30 cellular contexts compared by ENCODE assay signal in genomic region chr2:101133492-101134101, GRCh38. TPM values are rescaled to one million over a fixed set of nuclear protein-coding genes. Genes with fewer than 3 reads are reported as not detected.
DNase-seq lines count a peak whose midpoint lies in the region; ATAC-seq and TF ChIP-seq lines count a peak whose summit lies in the region.
"Had no signal": no experiment of that assay in that cellular context is flagged by ENCODE, and none has a peak within 500 bp of the region (broad histone marks: within the 10 kb centered on the region; RNA-seq: fewer than 3 reads in every experiment).

No MANE protein-coding gene starts in this region.

- H3K18ac ChIP-seq in trophoblast cell (ENCODE audit: low read length) = no peak overlapping the region

- POLR2A ChIA-PET in Panc1 (lab: Charles Lee) = no interaction called here

- H3K27ac ChIP-seq in Panc1 (ENCODE audit: low read length) (peak overlapping the region; percentile 75), upper lobe of right lung (no peak overlapping the region), trophoblast cell (ENCODE audit: low read depth, low read length) (no peak overlapping the region)
- H3K27ac ChIP-seq: colonic mucosa, transverse colon had no signal

- no peak overlapping the region for H3K4ac ChIP-seq in trophoblast cell (ENCODE audit: low read depth, low read length)

- no peak overlapping the region for H2BK12ac ChIP-seq in trophoblast cell (ENCODE audit: low read length)

- H4K91ac ChIP-seq in trophoblast cell (ENCODE audit: low read depth, low read length) = no peak overlapping the region

- H3K14ac ChIP-seq in trophoblast cell (ENCODE audit: low read length) = no peak overlapping the region

- TF ChIP-seq CTCF in natural killer cell (IDR thresholded peaks at IDR 0.05) (no peak), Panc1 (IDR thresholded peaks at IDR 0.05) (no peak), upper lobe of right lung (IDR thresholded peaks at IDR 0.05) (no peak)

- no peak overlapping the region for H3K9ac ChIP-seq in trophoblast cell (ENCODE audit: low read length)

- H3K4me3 ChIP-seq in Panc1 (ENCODE audit: low read depth in 2 of 2, low read length in 2 of 2) = no peak overlapping the region
- no peak overlapping the region for H3K4me3 ChIP-seq in upper lobe of right lung
- no peak overlapping the region for H3K4me3 ChIP-seq in trophoblast cell (ENCODE audit: low read depth, low read length)
- H3K4me3 ChIP-seq: colonic mucosa, heart left ventricle, MG63, transverse colon had no signal

- ATAC-seq in natural killer cell (peak; percentile 55 to 91 (median 67)), Panc1 (0 out of 2 replicates have a peak, but pooled peaks have one; percentile 10), upper lobe of right lung (peak; percentile 78)
- no peak for ATAC-seq in natural killer cell treated with Interleukin-12 subunit alpha and Interleukin-12 subunit beta and Interleukin-15 and Interleukin-18, amount 100 ng/mL, for 72 hours
- ATAC-seq: activated CD8-positive, alpha-beta memory T cell treated with anti-CD3 and anti-CD28 coated beads, Interleukin-2, amount 10 ng/mL, durations not matched to agents 7 days and 5 days; activated naive CD8-positive, alpha-beta T cell treated with anti-CD3 and anti-CD28 coated beads, Interleukin-2, amount 50 U/mL, for 24 hours; esophagus mucosa; stimulated activated effector memory CD8-positive, alpha-beta T cell treated with anti-CD3 and anti-CD28 coated beads, Interleukin-12 subunit alpha, Interleukin-12 subunit beta, amount 100 ng/mL, for 72 hours; T-helper 17 cell had no signal

- H3K36me3 Mint-ChIP-seq in natural killer cell (no peaks in the 10 kb centered on the region), immature natural killer cell (no peaks in the 10 kb centered on the region)
- H3K36me3 Mint-ChIP-seq in natural killer cell treated with Interleukin-12 subunit alpha and Interleukin-12 subunit beta and Interleukin-15 and Interleukin-18, amount 100 ng/mL, for 72 hours = no peaks in the 10 kb centered on the region
- H3K36me3 Mint-ChIP-seq: activated CD8-positive, alpha-beta memory T cell treated with anti-CD3 and anti-CD28 coated beads, Interleukin-2, amount 10 ng/mL, durations not matched to agents 7 days and 5 days; stimulated activated effector memory CD8-positive, alpha-beta T cell treated with anti-CD3 and anti-CD28 coated beads, Interleukin-12 subunit alpha, Interleukin-12 subunit beta, amount 100 ng/mL, for 72 hours had no signal

- H3K4me1 Mint-ChIP-seq in natural killer cell (peaks cover 0 to 14% of the 10 kb centered on the region in 2 donors), immature natural killer cell (peaks cover 6 to 7% of the 10 kb centered on the region in 2 donors)
- H3K4me1 Mint-ChIP-seq in natural killer cell treated with Interleukin-12 subunit alpha and Interleukin-12 subunit beta and Interleukin-15 and Interleukin-18, amount 100 ng/mL, for 72 hours (ENCODE audit: low read depth in 2 of 2) = peaks cover 0 to 6% of the 10 kb centered on the region in 2 donors
- H3K4me1 Mint-ChIP-seq: activated CD8-positive, alpha-beta memory T cell treated with anti-CD3 and anti-CD28 coated beads, Interleukin-2, amount 10 ng/mL, durations not matched to agents 7 days and 5 days; activated naive CD8-positive, alpha-beta T cell treated with anti-CD3 and anti-CD28 coated beads, Interleukin-2, amount 50 U/mL, for 24 hours; stimulated activated effector memory CD8-positive, alpha-beta T cell treated with anti-CD3 and anti-CD28 coated beads, Interleukin-12 subunit alpha, Interleukin-12 subunit beta, amount 100 ng/mL, for 72 hours; T-helper 17 cell had no signal

- no peak overlapping the region for H2BK120ac ChIP-seq in trophoblast cell (ENCODE audit: insufficient read depth, low read length, poor library complexity)

- peaks cover 86% of the 10 kb centered on the region for H3K4me1 ChIP-seq in Panc1 (ENCODE audit: control insufficient read depth, insufficient read depth, low read length)
- no peaks in the 10 kb centered on the region for H3K4me1 ChIP-seq in upper lobe of right lung
- H3K4me1 ChIP-seq in trophoblast cell (ENCODE audit: control insufficient read depth in 1 of 2, insufficient read depth in 2 of 2, low read length in 2 of 2) = no peaks in the 10 kb centered on the region
- H3K4me1 ChIP-seq: colonic mucosa, transverse colon had no signal

- H3K36me3 ChIP-seq in Panc1 (ENCODE audit: control insufficient read depth, insufficient read depth, low read length) = no peaks in the 10 kb centered on the region
- no peaks in the 10 kb centered on the region for H3K36me3 ChIP-seq in upper lobe of right lung
- H3K36me3 ChIP-seq in trophoblast cell (ENCODE audit: control insufficient read depth in 1 of 2, insufficient read depth in 2 of 2, low read length in 2 of 2) = no peaks in the 10 kb centered on the region
- H3K36me3 ChIP-seq: colonic mucosa, heart left ventricle, transverse colon had no signal

- CTCF ChIA-PET in Panc1 (lab: Charles Lee) = interaction anchor here (0.6 kb wide), 1 partner anchor 19 kb away, joined by 4 read pairs; no protein-coding TSS in a partner anchor

- H3K27me3 Mint-ChIP-seq in natural killer cell (ENCODE audit: low read depth in 2 of 2) = peaks cover 4 to 6% of the 10 kb centered on the region in 2 donors
- H3K27me3 Mint-ChIP-seq in natural killer cell treated with Interleukin-12 subunit alpha and Interleukin-12 subunit beta and Interleukin-15 and Interleukin-18, amount 100 ng/mL, for 72 hours = peaks cover 2 to 7% of the 10 kb centered on the region in 2 donors
- peaks cover 4 to 9% (median 5%) of the 10 kb centered on the region in 3 donors for H3K27me3 Mint-ChIP-seq in immature natural killer cell (ENCODE audit: low read depth in 3 of 3)
- H3K27me3 Mint-ChIP-seq: activated naive CD8-positive, alpha-beta T cell treated with anti-CD3 and anti-CD28 coated beads, Interleukin-2, amount 50 U/mL, for 24 hours had no signal

- no peak overlapping the region for H2AFZ ChIP-seq in trophoblast cell (ENCODE audit: insufficient read depth, low read length, poor library complexity)

- H3K4me2 ChIP-seq in trophoblast cell (ENCODE audit: low read length) = no peak overlapping the region

- H3K27me3 ChIP-seq in Panc1 (ENCODE audit: control insufficient read depth, insufficient read depth, low read length) (no peaks in the 10 kb centered on the region), upper lobe of right lung (no peaks in the 10 kb centered on the region), trophoblast cell (ENCODE audit: insufficient read depth, low read length) (no peaks in the 10 kb centered on the region)
- H3K27me3 ChIP-seq: colonic mucosa, heart left ventricle, MG63, transverse colon had no signal

- intact Hi-C loops in natural killer cell (cut with micrococcal nuclease) = no loop called here
- intact Hi-C loops in Panc1 (cut with micrococcal nuclease; ENCODE audit: unreplicated experiment) = no loop called here
- intact Hi-C loops in upper lobe of right lung (cut with DNase I) = no loop called here

- H3K9me3 ChIP-seq in Panc1 (ENCODE audit: control insufficient read depth, insufficient read depth, low read depth, low read length) = no peaks in the 10 kb centered on the region
- H3K9me3 ChIP-seq in upper lobe of right lung = no peaks in the 10 kb centered on the region
- no peaks in the 10 kb centered on the region for H3K9me3 ChIP-seq in trophoblast cell (ENCODE audit: insufficient read depth, low read depth, low read length)
- H3K9me3 ChIP-seq: colonic mucosa, heart left ventricle, MG63, transverse colon had no signal

- no peak overlapping the region for H2AK5ac ChIP-seq in trophoblast cell (ENCODE audit: low read length)

- no peak overlapping the region for H4K12ac ChIP-seq in trophoblast cell (ENCODE audit: low read depth, low read length)

- H3K79me1 ChIP-seq in trophoblast cell (ENCODE audit: low read length) = no peaks in the 10 kb centered on the region

- H3K23ac ChIP-seq in trophoblast cell (ENCODE audit: low read length) = no peak overlapping the region

- WGBS in trophoblast cell (ENCODE audit: extremely low coverage, insufficient coverage, insufficient read length) = no CpG with 5 or more reads among the region's 2 CpGs

- in situ Hi-C loops in Panc1 (cut with HindIII; ENCODE audit: low pct_unique_long_range_greater_than_20kb, low sequenced_read_pairs) = no loop called here

- H3K79me2 ChIP-seq in trophoblast cell (ENCODE audit: control insufficient read depth, insufficient read depth, low read length, poor library complexity) = no peaks in the 10 kb centered on the region

- H3K4me3 Mint-ChIP-seq in natural killer cell (no peak overlapping the region), immature natural killer cell (peak overlapping the region in 2 of 5 donors; percentile 18 to 34)
- no peak overlapping the region for H3K4me3 Mint-ChIP-seq in natural killer cell treated with Interleukin-12 subunit alpha and Interleukin-12 subunit beta and Interleukin-15 and Interleukin-18, amount 100 ng/mL, for 72 hours
- H3K4me3 Mint-ChIP-seq: activated CD8-positive, alpha-beta memory T cell treated with anti-CD3 and anti-CD28 coated beads, Interleukin-2, amount 10 ng/mL, durations not matched to agents 7 days and 5 days; activated naive CD8-positive, alpha-beta T cell treated with anti-CD3 and anti-CD28 coated beads, Interleukin-2, amount 50 U/mL, for 24 hours; stimulated activated effector memory CD8-positive, alpha-beta T cell treated with anti-CD3 and anti-CD28 coated beads, Interleukin-12 subunit alpha, Interleukin-12 subunit beta, amount 100 ng/mL, for 72 hours; T-helper 17 cell had no signal

- H3K27ac Mint-ChIP-seq in natural killer cell = peak overlapping the region in 1 of 2 donors; percentile 74
- no peak overlapping the region for H3K27ac Mint-ChIP-seq in natural killer cell treated with Interleukin-12 subunit alpha and Interleukin-12 subunit beta and Interleukin-15 and Interleukin-18, amount 100 ng/mL, for 72 hours
- peak overlapping the region in 4 of 6 donors; percentile 4 to 78 (median 48) for H3K27ac Mint-ChIP-seq in immature natural killer cell
- H3K27ac Mint-ChIP-seq: activated CD8-positive, alpha-beta memory T cell treated with anti-CD3 and anti-CD28 coated beads, Interleukin-2, amount 10 ng/mL, durations not matched to agents 7 days and 5 days; activated naive CD8-positive, alpha-beta T cell treated with anti-CD3 and anti-CD28 coated beads, Interleukin-2, amount 50 U/mL, for 24 hours; stimulated activated effector memory CD8-positive, alpha-beta T cell treated with anti-CD3 and anti-CD28 coated beads, Interleukin-12 subunit alpha, Interleukin-12 subunit beta, amount 100 ng/mL, for 72 hours; T-helper 17 cell had no signal

- no peak overlapping the region for H2BK5ac ChIP-seq in trophoblast cell (ENCODE audit: low read depth, low read length, poor library complexity)

- peak; percentile 23 for DNase-seq in natural killer cell
- DNase-seq in natural killer cell treated with Interleukin-12 subunit alpha and Interleukin-12 subunit beta and Interleukin-15 and Interleukin-18, amount 100 ng/mL, for 72 hours (ENCODE audit: low spot score) = no peak
- DNase-seq in Panc1 (ENCODE audit: low read depth, low spot score) = no peak
- peak in 2 of 3 donors; percentile 33 to 48 for DNase-seq in immature natural killer cell
- no peak for DNase-seq in upper lobe of right lung
- no peak for DNase-seq in putamen (ENCODE audit: low spot score)
- no peak for DNase-seq in trophoblast cell
- DNase-seq in middle frontal gyrus (ENCODE audit: extremely low spot score, low spot score) = no peak
- DNase-seq: activated CD4-positive, alpha-beta T cell treated with anti-CD3 and anti-CD28 coated beads, Interleukin-2, amount 50 U/mL, for 4 hours; activated CD8-positive, alpha-beta memory T cell treated with anti-CD3 and anti-CD28 coated beads, Interleukin-2, amount 10 ng/mL, durations not matched to agents 7 days and 5 days; activated naive CD4-positive, alpha-beta T cell; activated naive CD8-positive, alpha-beta T cell treated with anti-CD3 and anti-CD28 coated beads, Interleukin-2, amount 50 U/mL, for 24 hours; activated T-cell treated with anti-CD3 and anti-CD28 coated beads, Interleukin-2, amount 50 U/mL, for 48 hours; colonic mucosa; effector memory CD4-positive, alpha-beta T cell; EL; foreskin fibroblast; heart left ventricle; KG1; kidney glomerular epithelial cell; MG63; NCI-H1417 treated with DMSO at 0.1 percent for 48 hours; NCI-H2081; NCI-H2227 treated with DMSO at 0.1 percent for 48 hours; NCI-H526 treated with DMSO at 0.1 percent for 48 hours; RPMI8226; T-helper 17 cell; transverse colon had no signal

- no peak overlapping the region for H4K8ac ChIP-seq in trophoblast cell (ENCODE audit: low read depth, low read length)

- no TSS peak for BruUV-seq in Panc1 (replicated peaks; lab: Mats Ljungman, UMichigan)

- H3K9me3 Mint-ChIP-seq in natural killer cell (no peaks in the 10 kb centered on the region), immature natural killer cell (peaks cover 0 to 2% (median 0%) of the 10 kb centered on the region in 6 donors)
- H3K9me3 Mint-ChIP-seq in natural killer cell treated with Interleukin-12 subunit alpha and Interleukin-12 subunit beta and Interleukin-15 and Interleukin-18, amount 100 ng/mL, for 72 hours = no peaks in the 10 kb centered on the region
- H3K9me3 Mint-ChIP-seq: activated naive CD8-positive, alpha-beta T cell treated with anti-CD3 and anti-CD28 coated beads, Interleukin-2, amount 50 U/mL, for 24 hours; stimulated activated effector memory CD8-positive, alpha-beta T cell treated with anti-CD3 and anti-CD28 coated beads, Interleukin-12 subunit alpha, Interleukin-12 subunit beta, amount 100 ng/mL, for 72 hours had no signal

RNA-seq across cellular contexts. Expression of gene TBC1D8, which starts 17.6 kb away (rescaled TPM):
- total RNA-seq in natural killer cell = 1 to 10 TPM; 2.2 to 8.7 (median 5.1) TPM
- total RNA-seq in natural killer cell treated with Interleukin-12 subunit alpha and Interleukin-12 subunit beta and Interleukin-15 and Interleukin-18, amount 100 ng/mL, for 72 hours = under 1 TPM; 0.29 to 0.56 TPM
- 139 TPM for total RNA-seq in Panc1 (2021; ENCODE audit: unreplicated experiment)
- 171 TPM for polyA plus RNA-seq in Panc1 (2012; ENCODE audit: insufficient read length)
- polyA plus RNA-seq in immature natural killer cell = under 1 TPM in 2 of 3 donors, not detected in 1; 0.17 to 0.64 TPM
- total RNA-seq in upper lobe of right lung = 19.9 TPM
- 3.6 and 4.0 TPM in 2 replicates for polyA plus RNA-seq in trophoblast cell (2013)

Comparison
In these comparisons a context has a peak if more than half of its experiments do, and no peak if none do; other contexts are left out.
1. ATAC-seq: peak in natural killer cell (3 of 3), Panc1 (single experiment) and upper lobe of right lung (single experiment); none in natural killer cell treated with Interleukin-12 subunit alpha and Interleukin-12 subunit beta and Interleukin-15 and Interleukin-18, amount 100 ng/mL, for 72 hours (0 of 2).
2. DNase-seq: peak in natural killer cell (single experiment) and immature natural killer cell (2 of 3); none in natural killer cell treated with Interleukin-12 subunit alpha and Interleukin-12 subunit beta and Interleukin-15 and Interleukin-18, amount 100 ng/mL, for 72 hours (single experiment), Panc1 (single experiment), upper lobe of right lung (single experiment), putamen (single experiment), trophoblast cell (0 of 2) and middle frontal gyrus (single experiment).
3. H3K27ac Mint-ChIP-seq: peak in immature natural killer cell (4 of 6); none in natural killer cell treated with Interleukin-12 subunit alpha and Interleukin-12 subunit beta and Interleukin-15 and Interleukin-18, amount 100 ng/mL, for 72 hours (0 of 2).